ENCODE assay signal across 15 cellular contexts in the genomic region with DNA sequence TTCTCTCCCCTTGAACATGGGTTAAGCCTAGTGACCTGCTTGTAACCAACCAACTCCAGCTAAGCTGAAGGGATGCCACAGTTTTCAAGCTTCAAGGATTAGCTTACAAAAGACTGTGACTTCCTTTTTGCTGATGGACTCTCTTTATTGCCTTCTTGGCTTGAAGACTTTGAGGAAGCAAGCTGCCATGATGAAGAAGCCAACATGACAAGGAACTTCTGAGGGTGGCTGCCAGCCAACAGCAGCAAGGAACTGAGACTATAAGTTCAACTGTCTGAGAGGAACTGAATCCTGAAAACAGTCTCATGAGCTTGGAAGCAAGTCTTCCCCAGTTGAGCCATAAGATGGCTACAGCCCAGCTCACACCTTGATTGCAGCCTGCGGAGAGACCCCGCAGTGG.
DNase-seq lines count a peak whose midpoint lies in the region; ATAC-seq, FAIRE-seq and TF ChIP-seq lines count a peak whose summit lies in the region.
"Had no signal": no experiment of that assay in that cellular context is flagged by ENCODE, and none has a peak within 500 bp of the region (broad histone marks: within the 10 kb centered on the region; RNA-seq: fewer than 3 reads in every experiment).

No MANE protein-coding gene starts in this region.

- peak; percentile 70 for ATAC-seq in naive thymus-derived CD4-positive, alpha-beta T cell
- ATAC-seq in HG03025 (IDR thresholded peaks at IDR 0.05; ENCODE audit: low FRiP score, unreplicated experiment) = no peak
- ATAC-seq: naive thymus-derived CD8-positive, alpha-beta T cell had no signal

- no peak overlapping the region for H3K4me2 ChIP-seq in OCI-LY7 (ENCODE audit: low read length)

- no TSS peak for BruUV-seq in OCI-LY7 (replicated peaks; lab: Mats Ljungman, UMichigan)

- no peaks in the 10 kb centered on the region for H3K9me3 ChIP-seq in OCI-LY7 (ENCODE audit: low read length)
- no peaks in the 10 kb centered on the region for H3K9me3 ChIP-seq in naive thymus-derived CD4-positive, alpha-beta T cell (ENCODE audit: control insufficient read depth in 2 of 3, low read length in 3 of 3)

- DNase-seq in GF-D8 (lab: John Stamatoyannopoulos, UW) (peak; percentile 18), OCI-LY7 (ENCODE audit: low spot score) (peak; percentile 9), cardiac septum (ENCODE audit: low spot score) (peak; percentile 78), NK-92 (lab: John Stamatoyannopoulos, UW; ENCODE audit: unreplicated experiment) (no peak), activated gamma-delta T cell treated with Interleukin-2 at 50 U/mL for 16 hours (no peak), D721Med (ENCODE audit: insufficient read length, low spot score) (no peak)
- no peak for DNase-seq in naive thymus-derived CD4-positive, alpha-beta T cell
- DNase-seq: activated CD4-positive, alpha-beta memory T cell treated with anti-CD3 and anti-CD28 coated beads, Interleukin-2, amount 10 ng/mL, durations not matched to agents 7 days and 5 days; amniotic stem cell; HFFc6; naive thymus-derived CD8-positive, alpha-beta T cell; NCI-H2227 treated with DMSO at 0.1 percent for 48 hours; stimulated activated CD4-positive, alpha-beta T cell treated with anti-CD3 and anti-CD28 coated beads, Interleukin-2, amount 100 ng/mL, for 24 hours; SW 1271 had no signal

- H3K4me3 ChIP-seq in OCI-LY7 (ENCODE audit: low read depth, low read length, poor library complexity, severe bottlenecking) = no peak overlapping the region
- H3K4me3 ChIP-seq in naive thymus-derived CD4-positive, alpha-beta T cell (ENCODE audit: low read length) = no peak overlapping the region

- H2AFZ ChIP-seq in OCI-LY7 (ENCODE audit: low read length) = no peak overlapping the region

- FAIRE-seq in D721Med (lab: Jason Lieb, UNC) = no peak

- H3K36me3 ChIP-seq in OCI-LY7 (ENCODE audit: insufficient read depth, low read length) = no peaks in the 10 kb centered on the region
- no peaks in the 10 kb centered on the region for H3K36me3 ChIP-seq in naive thymus-derived CD4-positive, alpha-beta T cell (ENCODE audit: control insufficient read depth in 2 of 3, insufficient read depth in 3 of 3, low read length in 3 of 3)

- no peaks in the 10 kb centered on the region for H3K27me3 ChIP-seq in naive thymus-derived CD4-positive, alpha-beta T cell (ENCODE audit: control insufficient read depth in 2 of 2, insufficient read depth in 2 of 2, low read length in 2 of 2)

- CTCF ChIA-PET in OCI-LY7 (lab: Charles Lee; ENCODE audit: unreplicated experiment) = interaction anchor here (1.0 to 1.2 kb wide), 2 partner anchors 19 to 166 kb away, joined by 3 read pairs; no protein-coding TSS in a partner anchor
- CTCF ChIA-PET in naive thymus-derived CD4-positive, alpha-beta T cell (lab: Charles Lee) = no interaction called here

- intact Hi-C loops in OCI-LY7 (cut with micrococcal nuclease; ENCODE audit: unreplicated experiment) (no loop called here), cardiac septum (cut with DNase I) (no loop called here)
- intact Hi-C loops in naive thymus-derived CD4-positive, alpha-beta T cell (cut with micrococcal nuclease) = no loop called here

- no peak overlapping the region for H3K27ac Mint-ChIP-seq in naive thymus-derived CD4-positive, alpha-beta T cell
- H3K27ac Mint-ChIP-seq: activated CD4-positive, alpha-beta memory T cell treated with anti-CD3 and anti-CD28 coated beads, Interleukin-2, amount 10 ng/mL, durations not matched to agents 7 days and 5 days; HFFc6; naive thymus-derived CD8-positive, alpha-beta T cell had no signal

- H3K36me3 Mint-ChIP-seq in naive thymus-derived CD4-positive, alpha-beta T cell = no peaks in the 10 kb centered on the region
- H3K36me3 Mint-ChIP-seq: naive thymus-derived CD8-positive, alpha-beta T cell had no signal

- H3K27ac ChIP-seq in OCI-LY7 (ENCODE audit: low read depth, low read length, poor library complexity, severe bottlenecking) = no peak overlapping the region
- H3K27ac ChIP-seq in naive thymus-derived CD4-positive, alpha-beta T cell (ENCODE audit: low read depth, low read length) = no peak overlapping the region

- no peaks in the 10 kb centered on the region for H3K4me1 ChIP-seq in OCI-LY7 (ENCODE audit: insufficient read depth, low read length, poor library complexity, severe bottlenecking)
- no peaks in the 10 kb centered on the region for H3K4me1 ChIP-seq in naive thymus-derived CD4-positive, alpha-beta T cell (ENCODE audit: control insufficient read depth in 2 of 2, insufficient read depth in 2 of 2, low read length in 2 of 2)

- no peaks in the 10 kb centered on the region for H3K27me3 Mint-ChIP-seq in naive thymus-derived CD4-positive, alpha-beta T cell
- H3K27me3 Mint-ChIP-seq: activated CD4-positive, alpha-beta memory T cell treated with anti-CD3 and anti-CD28 coated beads, Interleukin-2, amount 10 ng/mL, durations not matched to agents 7 days and 5 days; naive thymus-derived CD8-positive, alpha-beta T cell had no signal

- H3K9me2 ChIP-seq in OCI-LY7 (ENCODE audit: insufficient read depth, low read length) = no peaks in the 10 kb centered on the region

- H3K9me3 Mint-ChIP-seq in naive thymus-derived CD4-positive, alpha-beta T cell = peaks cover 0 to 12% (median 4%) of the 10 kb centered on the region in 11 donors
- H3K9me3 Mint-ChIP-seq: HFFc6 had no signal

- POLR2A ChIA-PET in OCI-LY7 (lab: Charles Lee) = interaction anchor here (0.7 kb wide), 1 partner anchor 25 kb away, joined by 3 read pairs; no protein-coding TSS in a partner anchor
- POLR2A ChIA-PET in naive thymus-derived CD4-positive, alpha-beta T cell (lab: Charles Lee) = no interaction called here

- no peaks in the 10 kb centered on the region for H3K4me1 Mint-ChIP-seq in naive thymus-derived CD4-positive, alpha-beta T cell
- H3K4me1 Mint-ChIP-seq: activated CD4-positive, alpha-beta memory T cell treated with anti-CD3 and anti-CD28 coated beads, Interleukin-2, amount 10 ng/mL, durations not matched to agents 7 days and 5 days had no signal

- no peaks in the 10 kb centered on the region for H3K79me2 ChIP-seq in OCI-LY7 (ENCODE audit: insufficient read depth, low read depth, low read length)

- H4K20me1 ChIP-seq in OCI-LY7 (ENCODE audit: insufficient read depth, low read length) = no peaks in the 10 kb centered on the region

- H3K4me3 Mint-ChIP-seq in naive thymus-derived CD4-positive, alpha-beta T cell = no peak overlapping the region
- H3K4me3 Mint-ChIP-seq: activated CD4-positive, alpha-beta memory T cell treated with anti-CD3 and anti-CD28 coated beads, Interleukin-2, amount 10 ng/mL, durations not matched to agents 7 days and 5 days; HFFc6; naive thymus-derived CD8-positive, alpha-beta T cell had no signal

- no peak for TF ChIP-seq CTCF in OCI-LY7 (conservative IDR thresholded peaks at IDR 0.05; ENCODE audit: low read length)
- no peak for TF ChIP-seq CTCF in D721Med (IDR thresholded peaks at IDR 0.05; ENCODE audit: insufficient read depth, missing control alignments)

Comparison
In these comparisons a context has a peak if more than half of its experiments do, and no peak if none do; other contexts are left out.
1. DNase-seq: peak in GF-D8 (single experiment), OCI-LY7 (single experiment) and cardiac septum (single experiment); none in naive thymus-derived CD4-positive, alpha-beta T cell (0 of 9), NK-92 (single experiment), activated gamma-delta T cell treated with Interleukin-2 at 50 U/mL for 16 hours (single experiment) and D721Med (single experiment).